Comparison of ENCODE assay signal across 8 cellular contexts in the genomic region with DNA sequence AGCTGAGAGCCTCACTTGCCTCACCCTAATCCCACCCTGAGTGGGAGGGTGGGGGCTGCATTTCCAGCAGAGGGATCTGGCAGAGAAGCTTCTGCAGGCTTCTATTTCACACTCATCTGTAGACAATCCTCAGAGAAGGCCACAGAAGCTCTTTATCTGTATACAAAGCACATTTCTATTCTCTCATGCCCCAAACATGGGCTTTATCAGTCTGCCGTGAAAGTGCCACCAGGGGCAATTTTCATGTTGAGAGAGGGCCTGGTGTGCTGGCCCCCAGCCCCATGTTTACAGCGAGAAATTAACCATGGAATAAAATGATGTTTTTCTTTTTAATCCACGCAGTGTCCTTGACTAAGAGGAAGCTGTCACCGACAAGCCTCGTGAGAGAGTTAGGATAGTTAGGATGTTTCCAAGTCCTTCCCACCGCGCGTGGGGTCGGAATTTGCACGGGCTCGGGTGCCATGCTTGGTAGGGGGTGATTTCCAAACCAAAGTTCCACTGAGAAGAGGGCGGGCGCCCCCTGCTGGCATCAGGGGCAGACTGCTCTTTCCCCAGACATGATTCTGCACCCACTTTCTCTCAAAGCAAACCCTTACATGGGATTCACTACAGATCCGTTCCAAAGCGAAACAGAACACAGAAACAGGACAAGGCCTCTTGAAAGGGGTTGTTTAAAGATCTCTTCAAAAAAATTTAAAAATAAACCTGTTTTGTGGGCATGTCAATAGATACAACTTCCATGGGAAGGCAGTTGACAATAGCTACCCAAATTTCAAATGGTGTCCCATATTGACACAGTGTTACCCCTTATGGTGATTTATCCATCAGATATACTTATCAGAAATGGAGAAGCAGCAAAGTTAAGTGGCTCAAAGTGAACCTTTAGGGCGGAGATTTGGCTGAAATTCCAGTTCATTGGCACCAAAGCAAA. TPM values are rescaled to one million over a fixed set of nuclear protein-coding genes. Genes with fewer than 3 reads are reported as not detected.
DNase-seq lines count a peak whose midpoint lies in the region; ATAC-seq and TF ChIP-seq lines count a peak whose summit lies in the region.

No MANE protein-coding gene starts in this region.

- TF ChIP-seq POLR2A in esophagus muscularis mucosa (IDR thresholded peaks at IDR 0.05; ENCODE audit: low read depth), result no peak

- no peak for ATAC-seq in GM18909 (IDR thresholded peaks at IDR 0.05; ENCODE audit: poor library complexity, unreplicated experiment)

- H3K4me3 ChIP-seq in HFF-Myc (replicated peaks; ENCODE audit: low read depth, low read length) (no peak overlapping the region), esophagus muscularis mucosa (no peak overlapping the region)

- no peaks in the 10 kb centered on the region for H3K27me3 ChIP-seq in esophagus muscularis mucosa

- intact Hi-C loops in esophagus muscularis mucosa (cut with DNase I), result loop anchor here (1.0 kb wide), 1 partner anchor 175 kb away; no protein-coding TSS in a partner anchor

- peaks cover 9% of the 10 kb centered on the region for H3K36me3 Mint-ChIP-seq in nephron (ENCODE audit: low read depth)

- H3K4me3 Mint-ChIP-seq in nephron, result no peak overlapping the region

- peaks cover 0 to 27% (median 16%) of the 10 kb centered on the region in 4 donors for H3K9me3 ChIP-seq in esophagus muscularis mucosa

- TF ChIP-seq EP300 in esophagus muscularis mucosa (IDR thresholded peaks at IDR 0.05), result no peak

- peaks cover 32% of the 10 kb centered on the region for H3K4me1 Mint-ChIP-seq in nephron

- DNase-seq in C1 segment of cervical spinal cord (lab: John Stamatoyannopoulos, UW) (peak in 13 of 14 donors; percentile 6 to 78 (median 46)), HFF-Myc (ENCODE audit: extremely low read depth, low read depth) (no peak), NCI-H82 (lab: John Stamatoyannopoulos, UW) (peak; percentile 75), activated T-cell treated with anti-CD3 and anti-CD28 coated beads for 24 hours (ENCODE audit: low read depth) (peak; percentile 48), esophagus muscularis mucosa (ENCODE audit: extremely low spot score) (peak; percentile 91)
- peak; percentile 43 for DNase-seq in stimulated activated naive CD4-positive, alpha-beta T cell treated with Interleukin-2 at 50 U/mL for 16 hours (lab: John Stamatoyannopoulos, UW)

- 14% methylated on average over 16 of the region's 16 CpGs for WGBS in esophagus muscularis mucosa

- H3K27ac Mint-ChIP-seq in nephron, result peak overlapping the region in 1 of 3 experiments; percentile 21

- peaks cover 20% of the 10 kb centered on the region for H3K9me3 Mint-ChIP-seq in nephron

- TF ChIP-seq CTCF in HFF-Myc (IDR thresholded peaks at IDR 0.05; ENCODE audit: low read depth, low read length, missing control alignments) (peak; percentile 97), esophagus muscularis mucosa (IDR thresholded peaks at IDR 0.05) (peak; percentile 91 to 96 (median 94)), nephron (IDR thresholded peaks at IDR 0.05; ENCODE audit: unreplicated experiment in 3 of 3) (peak; percentile 97 to 98 (median 98))

- peaks cover 0 to 6% (median 0%) of the 10 kb centered on the region in 4 donors for H3K36me3 ChIP-seq in esophagus muscularis mucosa

- peak overlapping the region; percentile 27 to 56 (median 45) for H3K27ac ChIP-seq in esophagus muscularis mucosa (replicated peaks in 1 of 4)

- peaks cover 20% of the 10 kb centered on the region for H3K27me3 Mint-ChIP-seq in nephron (ENCODE audit: low read depth)

- H3K4me1 ChIP-seq in esophagus muscularis mucosa, result peaks cover 0 to 19% (median 15%) of the 10 kb centered on the region in 4 donors

RNA-seq across cellular contexts. Expression of gene BDKRB1, which starts 19.4 kb away (rescaled TPM):
- total RNA-seq in esophagus muscularis mucosa, result 1 to 10 TPM in 2 of 4 donors, under 1 TPM in 2; 0.39 to 7.0 (median 1.4) TPM
